In genomic region chr7:155257482-155258232, GRCh38 we compare ENCODE assay signal across 9 cellular contexts. TPM values are rescaled to one million over a fixed set of nuclear protein-coding genes. Genes with fewer than 3 reads are reported as not detected.
A peak's percentile ranks its signal among the peaks of the same experiment; 100 is the strongest.
DNase-seq lines count a peak whose midpoint lies in the region; ATAC-seq and TF ChIP-seq lines count a peak whose summit lies in the region.
"Had no signal": no experiment of that assay in that cellular context is flagged by ENCODE, and none has a peak within 500 bp of the region (broad histone marks: within the 10 kb centered on the region; RNA-seq: fewer than 3 reads in every experiment).

No MANE protein-coding gene starts in this region.

- H3K9me2 ChIP-seq in Karpas-422 (replicated peaks; ENCODE audit: insufficient read depth, low read length), result no peaks in the 10 kb centered on the region

- no peaks in the 10 kb centered on the region for H3K4me1 Mint-ChIP-seq in CD8-positive, alpha-beta T cell (ENCODE audit: low read depth)
- H3K4me1 Mint-ChIP-seq: activated CD8-positive, alpha-beta memory T cell treated with anti-CD3 and anti-CD28 coated beads, Interleukin-2, amount 10 ng/mL, durations not matched to agents 7 days and 5 days had no signal

- H3K4me3 ChIP-seq in BE2C (ENCODE audit: low read depth, low read length) (peak overlapping the region; percentile 12), gastroesophageal sphincter (no peak overlapping the region), Karpas-422 (ENCODE audit: low read length) (no peak overlapping the region)
- no peak overlapping the region for H3K4me3 ChIP-seq in CD8-positive, alpha-beta T cell (ENCODE audit: low read depth, low read length)

- TF ChIP-seq POLR2A in gastroesophageal sphincter (IDR thresholded peaks at IDR 0.05), result no peak

- H4K20me1 ChIP-seq in Karpas-422 (ENCODE audit: insufficient read depth, low read depth, low read length), result no peaks in the 10 kb centered on the region

- H2AFZ ChIP-seq in Karpas-422 (ENCODE audit: low read length), result no peak overlapping the region

- intact Hi-C loops in CD8-positive, alpha-beta T cell (cut with DNase I, micrococcal nuclease), result no loop called here

- H3K79me2 ChIP-seq in Karpas-422 (ENCODE audit: low read length), result no peaks in the 10 kb centered on the region

- H3K4me2 ChIP-seq in Karpas-422 (ENCODE audit: low read depth, low read length, poor library complexity, severe bottlenecking), result no peak overlapping the region

- CTCF ChIA-PET in CD8-positive, alpha-beta T cell (lab: Charles Lee), result no interaction called here

- H3K4me1 ChIP-seq in BE2C, result peaks cover 6% of the 10 kb centered on the region
- H3K4me1 ChIP-seq in gastroesophageal sphincter, result peaks cover 0 to 13% (median 6%) of the 10 kb centered on the region in 3 donors
- H3K4me1 ChIP-seq in Karpas-422 (ENCODE audit: low read length), result no peaks in the 10 kb centered on the region
- H3K4me1 ChIP-seq in CD8-positive, alpha-beta T cell (ENCODE audit: insufficient read depth, low read length), result no peaks in the 10 kb centered on the region

- H3K27me3 ChIP-seq in BE2C, result no peaks in the 10 kb centered on the region
- peaks cover 29% of the 10 kb centered on the region for H3K27me3 ChIP-seq in gastroesophageal sphincter
- no peaks in the 10 kb centered on the region for H3K27me3 ChIP-seq in Karpas-422 (ENCODE audit: low read length)
- H3K27me3 ChIP-seq in CD8-positive, alpha-beta T cell (ENCODE audit: insufficient read depth, low read length), result no peaks in the 10 kb centered on the region

- TF ChIP-seq CTCF in BE2C (IDR thresholded peaks at IDR 0.05; ENCODE audit: low read depth, low read length) (no peak), gastroesophageal sphincter (IDR thresholded peaks at IDR 0.05) (no peak)
- TF ChIP-seq CTCF in CD8-positive, alpha-beta T cell (IDR thresholded peaks at IDR 0.05), result no peak

- TF ChIP-seq EP300 in gastroesophageal sphincter (IDR thresholded peaks at IDR 0.05), result no peak

- no peaks in the 10 kb centered on the region for H3K9me3 Mint-ChIP-seq in CD8-positive, alpha-beta T cell

- no peak overlapping the region for H3K9ac ChIP-seq in Karpas-422 (ENCODE audit: low read length)

- no peaks in the 10 kb centered on the region for H3K36me3 Mint-ChIP-seq in CD8-positive, alpha-beta T cell
- H3K36me3 Mint-ChIP-seq: activated CD8-positive, alpha-beta memory T cell treated with anti-CD3 and anti-CD28 coated beads, Interleukin-2, amount 10 ng/mL, durations not matched to agents 7 days and 5 days had no signal

- no peak overlapping the region for H3K27ac Mint-ChIP-seq in CD8-positive, alpha-beta T cell
- H3K27ac Mint-ChIP-seq: activated CD8-positive, alpha-beta memory T cell treated with anti-CD3 and anti-CD28 coated beads, Interleukin-2, amount 10 ng/mL, durations not matched to agents 7 days and 5 days had no signal

- H3K27ac ChIP-seq in adipose tissue (ENCODE audit: low read depth, low read length), result peak overlapping the region; percentile 28
- H3K27ac ChIP-seq in gastroesophageal sphincter, result peak overlapping the region in 3 of 4 donors; percentile 62 to 83 (median 79)
- H3K27ac ChIP-seq in Karpas-422 (ENCODE audit: low read length), result no peak overlapping the region
- H3K27ac ChIP-seq in CD8-positive, alpha-beta T cell (ENCODE audit: low read depth, low read length), result no peak overlapping the region

- peaks cover 9% of the 10 kb centered on the region for H3K27me3 Mint-ChIP-seq in CD8-positive, alpha-beta T cell (ENCODE audit: low read depth)

- H3K9me3 ChIP-seq in BE2C (no peaks in the 10 kb centered on the region), gastroesophageal sphincter (no peaks in the 10 kb centered on the region), Karpas-422 (ENCODE audit: low read length) (no peaks in the 10 kb centered on the region)
- H3K9me3 ChIP-seq in CD8-positive, alpha-beta T cell (ENCODE audit: low read length), result no peaks in the 10 kb centered on the region

- 38 to 56% (median 47%) methylated on average over 30 of the region's 30 CpGs for WGBS in adipose tissue, 3 donors
- 31 to 55% methylated on average over 2 to 11 of the region's 30 CpGs for WGBS in gastroesophageal sphincter (ENCODE audit: low coverage in 1 of 2), 2 donors

- H3K36me3 ChIP-seq in BE2C, result no peaks in the 10 kb centered on the region
- H3K36me3 ChIP-seq in gastroesophageal sphincter, result no peaks in the 10 kb centered on the region
- no peaks in the 10 kb centered on the region for H3K36me3 ChIP-seq in Karpas-422 (ENCODE audit: insufficient read depth, low read length)
- H3K36me3 ChIP-seq in CD8-positive, alpha-beta T cell (ENCODE audit: insufficient read depth, low read length), result no peaks in the 10 kb centered on the region

- peak; percentile 83 for DNase-seq in BE2C
- peak; percentile 5 for DNase-seq in pulmonary artery endothelial cell (ENCODE audit: low read depth, low spot score)
- no peak for DNase-seq in Karpas-422
- DNase-seq in CD1c-positive myeloid dendritic cell (ENCODE audit: extremely low spot score), result no peak
- DNase-seq in CD8-positive, alpha-beta T cell, result no peak
- DNase-seq: activated CD8-positive, alpha-beta memory T cell treated with anti-CD3 and anti-CD28 coated beads, Interleukin-2, amount 10 ng/mL, durations not matched to agents 7 days and 5 days had no signal

- ATAC-seq in gastroesophageal sphincter (peak; percentile 87), HG02678 (IDR thresholded peaks at IDR 0.05; ENCODE audit: unreplicated experiment) (no peak)
- ATAC-seq in CD8-positive, alpha-beta T cell, result no peak
- ATAC-seq: activated CD8-positive, alpha-beta memory T cell treated with anti-CD3 and anti-CD28 coated beads, Interleukin-2, amount 10 ng/mL, durations not matched to agents 7 days and 5 days had no signal

- H3K4me3 Mint-ChIP-seq in CD8-positive, alpha-beta T cell, result no peak overlapping the region
- H3K4me3 Mint-ChIP-seq: activated CD8-positive, alpha-beta memory T cell treated with anti-CD3 and anti-CD28 coated beads, Interleukin-2, amount 10 ng/mL, durations not matched to agents 7 days and 5 days had no signal

- POLR2A ChIA-PET in CD8-positive, alpha-beta T cell (lab: Charles Lee), result no interaction called here

RNA-seq across cellular contexts. Expression of gene INSIG1, which starts 40.0 kb away (rescaled TPM):
- 20.0 TPM for polyA plus RNA-seq in BE2C (2012; ENCODE audit: insufficient read depth, insufficient read length, low read depth)
- polyA plus RNA-seq in adipose tissue, result 100 to 1,000 TPM in 1 of 3 donors, 10 to 100 TPM in 2; 50.2 to 185 (median 61.0) TPM
- total RNA-seq in gastroesophageal sphincter (10 to 100 TPM; 18.8 to 52.1 (median 30.7) TPM), pulmonary artery endothelial cell (109 and 120 TPM in 2 replicates)
- 201 and 249 TPM in 2 replicates for total RNA-seq in Karpas-422 (2014; rRNA removed; shearing (Covaris generic); ENCODE audit: low replicate concordance)
- total RNA-seq in CD8-positive, alpha-beta T cell, result 10 to 100 TPM; 93.5 to 99.9 TPM

Comparison
In these comparisons a context has a peak if more than half of its experiments do, and no peak if none do; other contexts are left out.
1. DNase-seq: peak in BE2C (single experiment) and pulmonary artery endothelial cell (single experiment); none in Karpas-422 (single experiment), CD1c-positive myeloid dendritic cell (single experiment) and CD8-positive, alpha-beta T cell (0 of 7).
2. H3K27ac ChIP-seq: peak in adipose tissue (single experiment) and gastroesophageal sphincter (3 of 4); none in Karpas-422 (single experiment) and CD8-positive, alpha-beta T cell (single experiment).